8 cellular contexts compared by ENCODE assay signal in genomic region chr5:154446183-154447073, GRCh38. TPM values are rescaled to one million over a fixed set of nuclear protein-coding genes. Genes with fewer than 3 reads are reported as not detected.
DNase-seq lines count a peak whose midpoint lies in the region; ATAC-seq and TF ChIP-seq lines count a peak whose summit lies in the region.

No MANE protein-coding gene starts in this region.

- intact Hi-C loops in CD14-positive monocyte (cut with micrococcal nuclease), result loop anchor here in 1 of 2 donors (5.0 to 10.0 kb wide), 3 partner anchors 252 to 411 kb away; partner anchors contain the start of genes CNOT8 and GALNT10
- intact Hi-C loops in activated B cell treated with CpG ODN at 0.5 μM for 24 hours (cut with micrococcal nuclease), result loop anchor here (10.0 kb wide), 1 partner anchor 368 kb away; no protein-coding TSS in a partner anchor
- intact Hi-C loops in left colon (cut with DNase I, micrococcal nuclease), result no loop called here

- H3K27me3 Mint-ChIP-seq in CD14-positive monocyte (ENCODE audit: low read depth in 3 of 3) (peaks cover 0 to 5% (median 0%) of the 10 kb centered on the region in 3 donors), activated B cell treated with CpG ODN at 0.5 μM for 24 hours (no peaks in the 10 kb centered on the region)

- DNase-seq in CD14-positive monocyte (ENCODE audit: low spot score) (no peak), HT-29 (ENCODE audit: low spot score) (peak; percentile 52), activated B cell treated with CpG ODN at 0.5 μM for 24 hours (peak; percentile 36), choroid plexus epithelial cell (ENCODE audit: low read depth) (peak; percentile 73), left colon (peak; percentile 58 to 72), medulla oblongata (ENCODE audit: extremely low spot score) (no peak)
- peak; percentile 6 to 33 for DNase-seq in stimulated activated CD4-positive, alpha-beta T cell treated with anti-CD3 and anti-CD28 coated beads, Interleukin-15, amount 100 ng/mL, for 48 hours (ENCODE audit: low read depth in 2 of 2)

- ATAC-seq in GM19455 (IDR thresholded peaks at IDR 0.05; ENCODE audit: unreplicated experiment), result peak; percentile 27
- ATAC-seq in activated B cell treated with CpG ODN at 0.5 μM for 24 hours (ENCODE audit: low read depth), result no peak
- ATAC-seq in left colon, result peak; percentile 29

- H3K4me3 ChIP-seq in choroid plexus epithelial cell (ENCODE audit: low read depth, low read length), result peak overlapping the region; percentile 94

- H3K4me3 Mint-ChIP-seq in CD14-positive monocyte, result peak overlapping the region; percentile 84 to 95
- peak overlapping the region; percentile 84 for H3K4me3 Mint-ChIP-seq in activated B cell treated with CpG ODN at 0.5 μM for 24 hours

- peak overlapping the region in 3 of 7 donors; percentile 23 to 73 (median 68) for H3K27ac Mint-ChIP-seq in CD14-positive monocyte
- H3K27ac Mint-ChIP-seq in activated B cell treated with CpG ODN at 0.5 μM for 24 hours, result no peak overlapping the region

- H3K9me3 Mint-ChIP-seq in CD14-positive monocyte (no peaks in the 10 kb centered on the region), activated B cell treated with CpG ODN at 0.5 μM for 24 hours (no peaks in the 10 kb centered on the region)

- peaks cover 38% of the 10 kb centered on the region for H3K4me1 Mint-ChIP-seq in CD14-positive monocyte
- peaks cover 47% of the 10 kb centered on the region for H3K4me1 Mint-ChIP-seq in activated B cell treated with CpG ODN at 0.5 μM for 24 hours

- TF ChIP-seq CTCF in CD14-positive monocyte (IDR thresholded peaks at IDR 0.05), result no peak
- TF ChIP-seq CTCF in activated B cell treated with CpG ODN at 0.5 μM for 24 hours (IDR thresholded peaks at IDR 0.05), result no peak
- no peak for TF ChIP-seq CTCF in choroid plexus epithelial cell (conservative IDR thresholded peaks at IDR 0.05; ENCODE audit: low read depth, low read length)

- CTCF ChIA-PET in activated B cell treated with CpG ODN at 0.5 μM for 24 hours (lab: Charles Lee), result interaction anchor here (2.0 kb wide), 1 partner anchor 21 kb away, joined by 4 read pairs; no protein-coding TSS in a partner anchor

- H3K36me3 Mint-ChIP-seq in CD14-positive monocyte, result peaks cover 29 to 31% of the 10 kb centered on the region in 2 donors
- H3K36me3 Mint-ChIP-seq in activated B cell treated with CpG ODN at 0.5 μM for 24 hours (ENCODE audit: low read depth), result peaks cover 34% of the 10 kb centered on the region

- POLR2A ChIA-PET in activated B cell treated with CpG ODN at 0.5 μM for 24 hours (lab: Charles Lee), result interaction anchor here (0.9 kb wide), 1 partner anchor 256 kb away, joined by 4 read pairs; the partner anchor contains the start of gene GALNT10

RNA-seq across cellular contexts. Expression of gene SAP30L, which starts 0.6 kb away (rescaled TPM):
- polyA plus RNA-seq in CD14-positive monocyte, result 10 to 100 TPM; 21.1 to 36.1 TPM
- total RNA-seq in HT-29 (2014; rRNA removed; shearing (Covaris generic)), result 28.1 and 41.0 TPM in 2 replicates
- total RNA-seq in activated B cell treated with CpG ODN at 0.5 μM for 24 hours (26.4 and 28.9 TPM in 2 replicates), left colon (10 to 100 TPM; 42.6 to 48.9 TPM)

RNA-seq across cellular contexts. Expression of gene HAND1, which starts 31.6 kb away (rescaled TPM):
- not detected for polyA plus RNA-seq in CD14-positive monocyte
- not detected in 2 replicates for total RNA-seq in HT-29 (2014; rRNA removed; shearing (Covaris generic))
- total RNA-seq in activated B cell treated with CpG ODN at 0.5 μM for 24 hours, result not detected in 2 replicates
- 1 to 10 TPM in 1 of 2 donors, not detected in 1; 4.4 TPM for total RNA-seq in left colon

Comparison
In these comparisons a context has a peak if more than half of its experiments do, and no peak if none do; other contexts are left out.
1. DNase-seq: peak in HT-29 (single experiment), activated B cell treated with CpG ODN at 0.5 μM for 24 hours (single experiment), choroid plexus epithelial cell (single experiment), left colon (2 of 2) and stimulated activated CD4-positive, alpha-beta T cell treated with anti-CD3 and anti-CD28 coated beads, Interleukin-15, amount 100 ng/mL, for 48 hours (2 of 2); none in CD14-positive monocyte (single experiment) and medulla oblongata (single experiment).